In the genomic region with DNA sequence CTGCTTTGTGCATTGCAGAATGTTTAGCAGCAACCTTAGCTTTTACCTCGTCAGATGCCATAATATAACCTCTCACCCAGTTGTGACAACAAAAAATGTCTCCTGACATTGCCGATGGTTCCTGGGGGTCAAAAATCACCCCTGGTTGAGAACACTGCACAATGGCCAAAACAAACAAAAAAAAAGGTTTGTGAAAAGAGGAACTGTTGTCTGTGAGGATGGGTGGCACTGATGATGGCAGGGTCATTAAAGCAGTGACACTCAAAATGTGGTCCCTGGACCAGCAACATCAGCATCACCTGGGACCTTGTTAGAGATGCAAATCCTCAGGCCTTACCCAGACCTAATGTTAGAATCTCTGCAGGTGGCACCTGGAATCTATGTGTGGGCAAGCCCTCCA, we compare ENCODE assay signal across 24 cellular contexts.
"Had no signal": no experiment of that assay in that cellular context is flagged by ENCODE, and none has a peak within 500 bp of the region (broad histone marks: within the 10 kb centered on the region; RNA-seq: fewer than 3 reads in every experiment).

No MANE protein-coding gene starts in this region.

- H3K27me3 ChIP-seq: MG63, SJCRH30 had no signal

- H3K9me3 ChIP-seq: MG63, SJCRH30 had no signal

- H3K4me1 ChIP-seq: SJCRH30 had no signal

- H3K9me3 Mint-ChIP-seq: IgD-negative memory B cell had no signal

- H3K27ac ChIP-seq: RWPE1, SJCRH30 had no signal

- H3K36me3 ChIP-seq: MG63, SJCRH30 had no signal

- H3K27ac Mint-ChIP-seq: IgD-negative memory B cell had no signal

- ATAC-seq: Panc1, PC-3, Right ventricle myocardium inferior, SK-N-SH treated with all-trans-retinoic acid at 6 μM for 48 hours had no signal

- H3K36me3 Mint-ChIP-seq: IgD-negative memory B cell had no signal

- DNase-seq: KBM-7, MG63, NCI-H1092, NCI-H1105 treated with DMSO at 0.1 percent for 48 hours, NCI-H1417 treated with DMSO at 0.1 percent for 48 hours, NCI-H146, NCI-H1694 treated with DMSO at 0.1 percent for 48 hours, NCI-H1930, NCI-H2081, NCI-H2107, NCI-H226, NCI-H446, NCI-H510A, NCI-H524 treated with DMSO at 0.1 percent for 48 hours, NCI-H69, NCI-H774, PC-3, SHP77 treated with DMSO at 0.1 percent for 48 hours, SJCRH30 had no signal

- H3K4me3 ChIP-seq: MG63, SJCRH30 had no signal
